14 cellular contexts compared by ENCODE assay signal in the genomic region with DNA sequence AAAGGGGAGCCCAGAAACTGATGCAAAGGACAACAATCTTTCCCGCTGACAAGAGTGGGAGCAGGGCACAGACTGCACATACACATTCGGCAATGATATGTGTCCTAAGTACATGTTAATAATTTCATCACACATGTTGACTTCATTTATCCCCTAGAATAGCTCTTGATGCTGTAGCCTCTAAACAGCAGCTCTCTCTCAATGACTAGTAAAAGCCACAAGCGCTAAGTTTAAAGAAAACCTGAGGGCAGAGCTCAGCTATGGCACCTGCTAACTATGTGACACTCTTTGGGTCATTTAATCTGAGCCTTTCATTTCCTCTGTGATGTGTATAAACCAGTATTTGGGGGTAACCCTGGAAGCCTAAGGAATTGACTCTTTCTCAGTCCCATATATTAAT.
DNase-seq lines count a peak whose midpoint lies in the region; ATAC-seq and TF ChIP-seq lines count a peak whose summit lies in the region.
"Had no signal": no experiment of that assay in that cellular context is flagged by ENCODE, and none has a peak within 500 bp of the region (broad histone marks: within the 10 kb centered on the region; RNA-seq: fewer than 3 reads in every experiment).

No MANE protein-coding gene starts in this region.

- H3K27me3 ChIP-seq in GM23248 (replicated peaks; ENCODE audit: insufficient read depth) (no peaks in the 10 kb centered on the region), adipocyte (replicated peaks; ENCODE audit: control insufficient read depth, insufficient read depth, low read length) (no peaks in the 10 kb centered on the region), foreskin keratinocyte (no peaks in the 10 kb centered on the region), skeletal muscle satellite cell (ENCODE audit: control insufficient read depth, insufficient read depth, low read length) (no peaks in the 10 kb centered on the region)

- H3F3A ChIP-seq in GM23248 (ENCODE audit: insufficient read depth), result peaks cover 51% of the 10 kb centered on the region

- no peaks in the 10 kb centered on the region for H3K79me2 ChIP-seq in GM23248 (ENCODE audit: insufficient read depth)

- H3K4me3 ChIP-seq in GM23248, result peak overlapping the region; percentile 31
- peak overlapping the region; percentile 57 for H3K4me3 ChIP-seq in adipocyte (ENCODE audit: low read length)
- peak overlapping the region; percentile 6 for H3K4me3 ChIP-seq in skeletal muscle satellite cell (ENCODE audit: low read length)

- in situ Hi-C loops in GM23248 (cut with MboI), result loop anchor here (25.0 kb wide), 1 partner anchor 987 kb away; no protein-coding TSS in a partner anchor

- ATAC-seq in foreskin keratinocyte, result no peak
- no peak for ATAC-seq in GM18861 (IDR thresholded peaks at IDR 0.05; ENCODE audit: unreplicated experiment)

- peak overlapping the region; percentile 12; the same call in 1 of the 2 replicates for H2AFZ ChIP-seq in GM23248

- H3K9me3 ChIP-seq in GM23248 (ENCODE audit: low read depth) (no peaks in the 10 kb centered on the region), adipocyte (ENCODE audit: control insufficient read depth, low read length) (no peaks in the 10 kb centered on the region), skeletal muscle satellite cell (replicated peaks; ENCODE audit: low read length) (no peaks in the 10 kb centered on the region)

- H3K9ac ChIP-seq in GM23248 (peak overlapping the region; percentile 23), adipocyte (ENCODE audit: low read length) (peak overlapping the region; percentile 64), skeletal muscle satellite cell (ENCODE audit: low read depth, low read length) (peak overlapping the region; percentile 41)

- H3K4me1 ChIP-seq in GM23248 (ENCODE audit: insufficient read depth) (peaks cover 61% of the 10 kb centered on the region), adipocyte (ENCODE audit: control insufficient read depth, insufficient read depth, low read length) (peaks cover 32% of the 10 kb centered on the region), foreskin keratinocyte (peaks cover 71% of the 10 kb centered on the region), skeletal muscle satellite cell (ENCODE audit: control insufficient read depth, insufficient read depth, low read length) (peaks cover 45% of the 10 kb centered on the region)

- no peak for DNase-seq in GM23248
- no peak for DNase-seq in adipocyte (ENCODE audit: low read depth)
- no peak for DNase-seq in foreskin keratinocyte
- DNase-seq in T-helper 1 cell, result no peak
- no peak for DNase-seq in OCI-M2 (lab: John Stamatoyannopoulos, UW; ENCODE audit: unreplicated experiment)
- DNase-seq: ACHN; CD4-positive, alpha-beta T cell; DMS79 treated with DMSO at 0.1 percent for 48 hours; NCI-H1417; NCI-H1930; NCI-H2171; NCI-H510A had no signal

- H3K9me2 ChIP-seq in GM23248 (ENCODE audit: insufficient read depth), result no peaks in the 10 kb centered on the region

- peak overlapping the region; percentile 72 for H3K4me2 ChIP-seq in GM23248 (ENCODE audit: unreplicated experiment)
- peak overlapping the region; percentile 50 for H3K4me2 ChIP-seq in skeletal muscle satellite cell (ENCODE audit: low read length)

- H3K27ac ChIP-seq in GM23248, result peak overlapping the region; percentile 70
- peak overlapping the region; percentile 92 for H3K27ac ChIP-seq in foreskin keratinocyte

- WGBS in GM23248 (ENCODE audit: low coverage in 1 of 2, low lambda C conversion rate in 2 of 2, missing lambda C conversion rate in 2 of 2), 2 experiments, result 56 to 62% methylated on average over 3 of the region's 3 CpGs

- no peak for TF ChIP-seq CTCF in foreskin keratinocyte (conservative IDR thresholded peaks at IDR 0.05)

- no peaks in the 10 kb centered on the region for H4K20me1 ChIP-seq in GM23248 (ENCODE audit: insufficient read depth)

- no peaks in the 10 kb centered on the region for H3K36me3 ChIP-seq in GM23248 (ENCODE audit: low read depth)
- no peaks in the 10 kb centered on the region for H3K36me3 ChIP-seq in adipocyte (ENCODE audit: control insufficient read depth, insufficient read depth, low read length, severe bottlenecking)
- H3K36me3 ChIP-seq in skeletal muscle satellite cell (ENCODE audit: insufficient read depth, low read length), result no peaks in the 10 kb centered on the region

Comparison
In these comparisons a context has a peak if more than half of its experiments do, and no peak if none do; other contexts are left out.
1. H3K4me3 ChIP-seq: peak in every context shown above with its lines; median percentile 57 in adipocyte; 31 in GM23248; 6 in skeletal muscle satellite cell.